Comparison of ENCODE assay signal across 1 cellular context in the genomic region with DNA sequence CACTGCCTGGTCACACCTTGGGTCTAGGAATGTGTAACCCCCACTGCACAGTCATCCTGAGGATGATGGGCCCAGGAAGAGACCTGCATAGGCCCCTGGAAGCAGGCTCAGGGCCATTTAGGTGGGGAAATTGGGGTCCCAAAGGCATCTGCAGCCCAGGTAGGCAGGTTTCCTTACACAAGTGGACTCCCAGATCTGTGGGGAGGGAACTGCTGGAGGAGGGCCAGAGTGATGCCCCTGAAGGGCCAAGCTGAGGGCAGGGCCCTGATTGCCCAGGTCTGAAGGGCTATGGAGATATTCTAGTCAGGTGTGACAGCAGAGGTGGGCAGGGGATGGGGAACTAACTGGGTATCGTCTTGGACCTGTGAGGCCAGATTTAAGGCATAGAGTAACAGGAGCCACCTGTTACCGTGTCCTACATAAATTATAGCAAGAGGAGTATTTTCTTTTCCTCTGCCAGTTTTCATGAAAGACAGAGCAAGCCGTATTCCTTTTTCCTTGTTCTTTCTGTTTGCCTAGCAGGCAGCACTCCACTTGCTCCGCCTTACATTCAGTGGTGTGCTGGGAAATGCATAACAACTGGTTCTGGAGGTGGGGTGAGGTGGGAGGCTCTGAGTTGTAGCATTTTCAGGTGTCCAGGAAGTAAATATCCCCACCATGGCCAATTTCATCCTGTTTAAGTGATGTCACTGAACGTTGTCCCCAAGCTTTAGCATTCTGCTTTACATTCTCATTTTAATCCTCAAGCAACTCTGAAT.
TF ChIP-seq lines count a peak whose summit lies in the region.

No MANE protein-coding gene starts in this region.

TF ChIP-seq in WTC11, 78 proteins besides CTCF, POLR2A, EP300 and RAD21 (continued from another document):
- TF ChIP-seq E2F1 (CRISPR knock-in tag; IDR thresholded peaks at IDR 0.05): no peak
- TF ChIP-seq TCF7 (CRISPR knock-in tag; IDR thresholded peaks at IDR 0.05; ENCODE audit: low read depth): no peak
- TF ChIP-seq, protein P1, sequence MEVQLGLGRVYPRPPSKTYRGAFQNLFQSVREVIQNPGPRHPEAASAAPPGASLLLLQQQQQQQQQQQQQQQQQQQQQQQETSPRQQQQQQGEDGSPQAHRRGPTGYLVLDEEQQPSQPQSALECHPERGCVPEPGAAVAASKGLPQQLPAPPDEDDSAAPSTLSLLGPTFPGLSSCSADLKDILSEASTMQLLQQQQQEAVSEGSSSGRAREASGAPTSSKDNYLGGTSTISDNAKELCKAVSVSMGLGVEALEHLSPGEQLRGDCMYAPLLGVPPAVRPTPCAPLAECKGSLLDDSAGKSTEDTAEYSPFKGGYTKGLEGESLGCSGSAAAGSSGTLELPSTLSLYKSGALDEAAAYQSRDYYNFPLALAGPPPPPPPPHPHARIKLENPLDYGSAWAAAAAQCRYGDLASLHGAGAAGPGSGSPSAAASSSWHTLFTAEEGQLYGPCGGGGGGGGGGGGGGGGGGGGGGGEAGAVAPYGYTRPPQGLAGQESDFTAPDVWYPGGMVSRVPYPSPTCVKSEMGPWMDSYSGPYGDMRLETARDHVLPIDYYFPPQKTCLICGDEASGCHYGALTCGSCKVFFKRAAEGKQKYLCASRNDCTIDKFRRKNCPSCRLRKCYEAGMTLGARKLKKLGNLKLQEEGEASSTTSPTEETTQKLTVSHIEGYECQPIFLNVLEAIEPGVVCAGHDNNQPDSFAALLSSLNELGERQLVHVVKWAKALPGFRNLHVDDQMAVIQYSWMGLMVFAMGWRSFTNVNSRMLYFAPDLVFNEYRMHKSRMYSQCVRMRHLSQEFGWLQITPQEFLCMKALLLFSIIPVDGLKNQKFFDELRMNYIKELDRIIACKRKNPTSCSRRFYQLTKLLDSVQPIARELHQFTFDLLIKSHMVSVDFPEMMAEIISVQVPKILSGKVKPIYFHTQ (CRISPR knock-in tag; IDR thresholded peaks at IDR 0.05): no peak
- TF ChIP-seq GTF2I (CRISPR knock-in tag; conservative IDR thresholded peaks at IDR 0.05): no peak
- TF ChIP-seq MYBL2 (CRISPR knock-in tag; IDR thresholded peaks at IDR 0.05): no peak
- TF ChIP-seq PRDM15 (CRISPR knock-in tag; IDR thresholded peaks at IDR 0.05): no peak
